In the genomic region with DNA sequence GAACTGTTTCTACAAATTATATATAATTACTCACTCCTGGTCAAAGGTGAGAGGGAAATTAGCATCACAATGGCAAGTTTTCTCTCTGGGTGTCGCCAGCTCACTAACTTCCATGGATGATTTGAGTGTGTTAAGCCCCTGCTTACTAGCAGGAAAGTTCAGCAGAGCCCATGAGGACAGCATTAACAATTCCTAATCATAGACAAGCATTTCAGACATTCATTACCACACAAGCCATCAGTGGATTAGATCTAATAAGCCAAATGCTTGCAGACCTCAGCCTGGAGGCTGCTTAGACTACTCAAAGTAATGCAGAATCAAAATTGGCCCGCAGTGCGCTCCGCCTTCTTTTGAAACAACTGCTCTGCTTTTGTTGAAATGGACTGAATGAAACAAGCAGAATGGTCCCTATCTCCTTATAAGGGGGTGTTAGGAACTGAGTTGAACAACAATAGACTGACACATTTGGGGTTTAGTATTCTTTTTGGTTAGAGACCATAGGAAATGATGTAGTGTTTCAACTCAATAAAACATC, we compare ENCODE assay signal across 13 cellular contexts. TPM values are rescaled to one million over a fixed set of nuclear protein-coding genes. Genes with fewer than 3 reads are reported as not detected.
DNase-seq lines count a peak whose midpoint lies in the region; ATAC-seq and TF ChIP-seq lines count a peak whose summit lies in the region.
"Had no signal": no experiment of that assay in that cellular context is flagged by ENCODE, and none has a peak within 500 bp of the region (broad histone marks: within the 10 kb centered on the region; RNA-seq: fewer than 3 reads in every experiment).

No MANE protein-coding gene starts in this region.

- H3K4me1 Mint-ChIP-seq in immature natural killer cell = no peaks in the 10 kb centered on the region

- ATAC-seq in lung (ENCODE audit: insufficient read depth, low FRiP score) = peak; percentile 41
- ATAC-seq in HG02885 (IDR thresholded peaks at IDR 0.05; ENCODE audit: poor library complexity, unreplicated experiment) = no peak

- TF ChIP-seq CTCF in lung (IDR thresholded peaks at IDR 0.05; ENCODE audit: control extremely low read depth, extremely low read depth) = no peak
- no peak for TF ChIP-seq CTCF in testis (IDR thresholded peaks at IDR 0.05)

- no peak overlapping the region for H3K4me3 Mint-ChIP-seq in immature natural killer cell
- H3K4me3 Mint-ChIP-seq: activated CD4-positive, alpha-beta T cell treated with anti-CD3 and anti-CD28 coated beads, Interleukin-2, amount 10 ng/mL, durations not matched to agents 24 days and 14 days; mesothelial cell of epicardium had no signal

- H3K4me3 ChIP-seq in ectodermal cell (ENCODE audit: insufficient read depth, low read depth, low read length) = no peak overlapping the region
- H3K4me3 ChIP-seq in lung = no peak overlapping the region
- H3K4me3 ChIP-seq in testis = peak overlapping the region in 1 of 2 donors; percentile 1

- intact Hi-C loops in testis (cut with DNase I; ENCODE audit: low total_unique reads) = no loop called here

- no peak for TF ChIP-seq POLR2A in testis (IDR thresholded peaks at IDR 0.05)

- peaks cover 0 to 2% (median 0%) of the 10 kb centered on the region in 6 donors for H3K9me3 Mint-ChIP-seq in immature natural killer cell
- H3K9me3 Mint-ChIP-seq: activated CD4-positive, alpha-beta T cell treated with anti-CD3 and anti-CD28 coated beads, Interleukin-2, amount 10 ng/mL, durations not matched to agents 24 days and 14 days; activated naive CD4-positive, alpha-beta T cell treated with anti-CD3 and anti-CD28 coated beads, Interleukin-2, amount 50 U/mL, for 72 hours; mesothelial cell of epicardium had no signal

- H3K27ac ChIP-seq in ectodermal cell (ENCODE audit: insufficient read depth, low read depth, low read length, poor library complexity, severe bottlenecking) (peak overlapping the region; percentile 32), lung (ENCODE audit: low read depth in 1 of 2, low read length in 1 of 2) (peak overlapping the region in 1 of 2 donors; percentile 51), testis (peak overlapping the region in 1 of 2 donors; percentile 38)

- 15 to 19% methylated on average over 4 of the region's 4 CpGs for WGBS in ectodermal cell, 2 experiments
- WGBS in lung, 2 donors = 81 to 87% methylated on average over 4 of the region's 4 CpGs
- 49 to 67% methylated on average over 4 of the region's 4 CpGs for WGBS in testis, 2 donors

- no peaks in the 10 kb centered on the region for H3K36me3 ChIP-seq in ectodermal cell (ENCODE audit: control insufficient read depth, insufficient read depth, low read length)
- no peaks in the 10 kb centered on the region for H3K36me3 ChIP-seq in lung (ENCODE audit: control insufficient read depth in 2 of 2, insufficient read depth in 2 of 2, low read length in 2 of 2)
- no peaks in the 10 kb centered on the region for H3K36me3 ChIP-seq in testis (ENCODE audit: low read depth, missing control alignments)

- no peak overlapping the region for H3K27ac Mint-ChIP-seq in immature natural killer cell
- H3K27ac Mint-ChIP-seq: activated CD4-positive, alpha-beta T cell treated with anti-CD3 and anti-CD28 coated beads, Interleukin-2, amount 10 ng/mL, durations not matched to agents 24 days and 14 days; activated naive CD4-positive, alpha-beta T cell treated with anti-CD3 and anti-CD28 coated beads, Interleukin-2, amount 50 U/mL, for 72 hours had no signal

- no peaks in the 10 kb centered on the region for H3K36me3 Mint-ChIP-seq in immature natural killer cell
- H3K36me3 Mint-ChIP-seq: activated naive CD4-positive, alpha-beta T cell treated with anti-CD3 and anti-CD28 coated beads, Interleukin-2, amount 50 U/mL, for 72 hours; mesothelial cell of epicardium had no signal

- no peaks in the 10 kb centered on the region for H3K9me3 ChIP-seq in ectodermal cell (ENCODE audit: control insufficient read depth, low read length)
- no peaks in the 10 kb centered on the region for H3K9me3 ChIP-seq in lung (ENCODE audit: control insufficient read depth in 2 of 2, insufficient read depth in 1 of 2, low read length in 1 of 2)
- H3K9me3 ChIP-seq in testis = no peaks in the 10 kb centered on the region

- H3K27me3 Mint-ChIP-seq in immature natural killer cell (ENCODE audit: low read depth in 3 of 3) = peaks cover 2 to 15% (median 4%) of the 10 kb centered on the region in 3 donors

- H3K4me1 ChIP-seq in ectodermal cell (ENCODE audit: control insufficient read depth, insufficient read depth, low read length) (peaks cover 16% of the 10 kb centered on the region), lung (ENCODE audit: control insufficient read depth in 2 of 2, insufficient read depth in 2 of 2, low read length in 2 of 2) (no peaks in the 10 kb centered on the region), testis (no peaks in the 10 kb centered on the region)

- H3K27me3 ChIP-seq in ectodermal cell (ENCODE audit: control insufficient read depth, insufficient read depth, low read length, poor library complexity, severe bottlenecking) (peaks cover 25% of the 10 kb centered on the region), lung (ENCODE audit: control insufficient read depth, insufficient read depth) (no peaks in the 10 kb centered on the region), testis (no peaks in the 10 kb centered on the region)

- DNase-seq in NCI-H446 treated with DMSO at 0.1 percent for 48 hours (lab: John Stamatoyannopoulos, UW) (peak; percentile 63), lung (ENCODE audit: low spot score) (no peak), testis (peak; percentile 28), NCI-H1694 (lab: John Stamatoyannopoulos, UW) (no peak), immature natural killer cell (no peak)
- no peak for DNase-seq in stimulated activated CD4-positive, alpha-beta T cell treated with anti-CD3 and anti-CD28 coated beads, Interleukin-12 subunit alpha, Interleukin-12 subunit beta, amount 100 ng/mL, for 4 hours
- DNase-seq: activated CD4-positive, alpha-beta T cell treated with anti-CD3 and anti-CD28 coated beads, Interleukin-2, amount 10 ng/mL, durations not matched to agents 24 days and 14 days; erythroblast; stimulated activated naive CD4-positive, alpha-beta T cell treated with Interleukin-2 at 50 U/mL for 16 hours had no signal

RNA-seq across cellular contexts. Expression of a gene that starts 54.4 kb away (rescaled TPM):
- polyA plus RNA-seq in ectodermal cell (2013, experiment 1 of 4) = 18.2 TPM
- polyA plus RNA-seq in ectodermal cell (2013, experiment 2 of 4) = 17.3 TPM
- polyA plus RNA-seq in ectodermal cell (2013, experiment 3 of 4) = 15.4 TPM
- polyA plus RNA-seq in ectodermal cell (2013, experiment 4 of 4) = 18.4 TPM
- 10 to 100 TPM; 10.2 to 17.3 TPM for total RNA-seq in lung
- polyA plus RNA-seq in lung = 10 to 100 TPM in 1 of 2 donors, 1 to 10 TPM in 1; 7.6 to 13.6 TPM
- total RNA-seq in testis = 10 to 100 TPM; 23.5 to 41.6 TPM
- 16.7 TPM for polyA plus RNA-seq in testis (ENCODE audit: insufficient read depth, low read depth, low replicate concordance)
- 1 to 10 TPM; 1.3 to 3.6 (median 2.6) TPM for polyA plus RNA-seq in immature natural killer cell

Comparison
In these comparisons a context has a peak if more than half of its experiments do, and no peak if none do; other contexts are left out.
1. DNase-seq: peak in NCI-H446 treated with DMSO at 0.1 percent for 48 hours (single experiment) and testis (single experiment); none in lung (single experiment), NCI-H1694 (single experiment), stimulated activated CD4-positive, alpha-beta T cell treated with anti-CD3 and anti-CD28 coated beads, Interleukin-12 subunit alpha, Interleukin-12 subunit beta, amount 100 ng/mL, for 4 hours (single experiment) and immature natural killer cell (0 of 3).